Comparison of ENCODE assay signal across 20 cellular contexts in the genomic region with DNA sequence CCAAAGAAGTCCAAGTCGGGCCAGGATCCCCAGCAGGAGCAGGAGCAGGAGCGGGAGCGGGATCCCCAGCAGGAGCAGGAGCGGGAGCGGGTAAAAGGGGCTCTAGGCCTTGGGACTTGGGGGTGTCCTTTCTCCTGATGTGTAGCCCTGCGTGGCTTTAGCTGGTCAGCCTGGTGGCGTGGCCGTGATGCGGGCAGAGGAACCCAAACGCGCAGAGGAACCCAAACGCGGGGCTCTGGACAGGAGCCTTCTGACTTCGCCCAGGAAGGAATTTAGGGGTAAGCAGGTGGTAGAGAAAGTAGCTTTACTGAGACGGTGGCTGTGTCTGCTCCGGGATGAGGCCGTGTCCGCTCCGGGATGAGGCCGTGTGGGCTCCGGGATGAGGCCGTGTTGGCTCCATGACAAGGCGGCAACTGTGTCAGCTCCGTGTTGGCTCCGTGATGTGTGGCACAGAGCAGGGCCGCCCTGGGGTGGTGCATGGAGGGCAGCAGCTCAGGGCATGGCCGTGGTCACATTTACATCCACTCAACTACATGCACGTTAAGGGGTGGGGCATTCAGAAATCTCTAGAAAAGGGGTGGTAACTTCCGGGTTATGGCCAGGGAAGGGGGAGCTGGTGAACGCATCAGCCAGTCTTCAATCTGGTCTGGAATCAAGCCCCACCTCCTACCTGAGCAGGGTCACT. TPM values are rescaled to one million over a fixed set of nuclear protein-coding genes. Genes with fewer than 3 reads are reported as not detected.
"Had no signal": no experiment of that assay in that cellular context is flagged by ENCODE, and none has a peak within 500 bp of the region (broad histone marks: within the 10 kb centered on the region; RNA-seq: fewer than 3 reads in every experiment).

No MANE protein-coding gene starts in this region.

- H3K9me3 Mint-ChIP-seq: activated CD4-positive, alpha-beta memory T cell treated with anti-CD3 and anti-CD28 coated beads, Interleukin-2, amount 10 ng/mL, durations not matched to agents 7 days and 5 days; activated naive CD8-positive, alpha-beta T cell treated with anti-CD3 and anti-CD28 coated beads for 36 hours; neural crest cell had no signal

- H3K36me3 Mint-ChIP-seq: activated CD8-positive, alpha-beta memory T cell treated with anti-CD3 and anti-CD28 coated beads, Interleukin-2, amount 10 ng/mL, durations not matched to agents 7 days and 5 days; activated naive CD8-positive, alpha-beta T cell treated with anti-CD3 and anti-CD28 coated beads for 36 hours had no signal

- H3K4me1 Mint-ChIP-seq: activated CD4-positive, alpha-beta memory T cell treated with anti-CD3 and anti-CD28 coated beads, Interleukin-2, amount 10 ng/mL, durations not matched to agents 7 days and 5 days; activated CD8-positive, alpha-beta memory T cell treated with anti-CD3 and anti-CD28 coated beads, Interleukin-2, amount 10 ng/mL, durations not matched to agents 7 days and 5 days; activated naive CD8-positive, alpha-beta T cell treated with anti-CD3 and anti-CD28 coated beads for 36 hours had no signal

- H3K27me3 Mint-ChIP-seq: activated CD4-positive, alpha-beta memory T cell treated with anti-CD3 and anti-CD28 coated beads, Interleukin-2, amount 10 ng/mL, durations not matched to agents 7 days and 5 days; activated CD8-positive, alpha-beta memory T cell treated with anti-CD3 and anti-CD28 coated beads, Interleukin-2, amount 10 ng/mL, durations not matched to agents 7 days and 5 days; activated naive CD8-positive, alpha-beta T cell treated with anti-CD3 and anti-CD28 coated beads for 36 hours; progenitor cell of endocrine pancreas had no signal

- H3K27ac Mint-ChIP-seq: activated CD4-positive, alpha-beta memory T cell treated with anti-CD3 and anti-CD28 coated beads, Interleukin-2, amount 10 ng/mL, durations not matched to agents 7 days and 5 days; activated CD8-positive, alpha-beta memory T cell treated with anti-CD3 and anti-CD28 coated beads, Interleukin-2, amount 10 ng/mL, durations not matched to agents 7 days and 5 days; activated naive CD8-positive, alpha-beta T cell treated with anti-CD3 and anti-CD28 coated beads for 36 hours; progenitor cell of endocrine pancreas had no signal

- H3K4me3 ChIP-seq: esophagus muscularis mucosa, gastroesophageal sphincter, heart left ventricle, left lung, tibial artery had no signal

- H3K9me3 ChIP-seq: esophagus muscularis mucosa, gastroesophageal sphincter, heart left ventricle, left lung, tibial artery had no signal

- H3K27ac ChIP-seq: esophagus muscularis mucosa, gastroesophageal sphincter, heart left ventricle, left lung, tibial artery had no signal

- H3K4me3 Mint-ChIP-seq: activated CD4-positive, alpha-beta memory T cell treated with anti-CD3 and anti-CD28 coated beads, Interleukin-2, amount 10 ng/mL, durations not matched to agents 7 days and 5 days; activated CD8-positive, alpha-beta memory T cell treated with anti-CD3 and anti-CD28 coated beads, Interleukin-2, amount 10 ng/mL, durations not matched to agents 7 days and 5 days; activated naive CD8-positive, alpha-beta T cell treated with anti-CD3 and anti-CD28 coated beads for 36 hours; neural crest cell had no signal

- DNase-seq: activated CD4-positive, alpha-beta memory T cell treated with anti-CD3 and anti-CD28 coated beads, Interleukin-2, amount 10 ng/mL, durations not matched to agents 7 days and 5 days; activated CD4-positive, alpha-beta T cell treated with anti-CD3 and anti-CD28 coated beads for 48 hours; activated CD4-positive, CD25-positive, alpha-beta regulatory T cell; activated CD8-positive, alpha-beta memory T cell treated with anti-CD3 and anti-CD28 coated beads, Interleukin-2, amount 10 ng/mL, durations not matched to agents 7 days and 5 days; activated naive CD8-positive, alpha-beta T cell treated with anti-CD3 and anti-CD28 coated beads for 36 hours; amniotic stem cell; effector CD4-positive, alpha-beta T cell; mammary epithelial cell; stimulated activated CD4-positive, alpha-beta T cell treated with anti-CD3 and anti-CD28 coated beads, Interleukin-2, amount 100 ng/mL, for 24 hours; stimulated activated naive CD8-positive, alpha-beta T cell treated with anti-CD3 and anti-CD28 coated beads, Interleukin-15, Interleukin-2, amounts not matched to agents 100 U/mL and 50 U/mL, for 24 hours; substantia nigra had no signal

- H3K27me3 ChIP-seq: esophagus muscularis mucosa, gastroesophageal sphincter, heart left ventricle, left lung, tibial artery had no signal

RNA-seq across cellular contexts. Expression of a gene that starts 35.9 kb away (rescaled TPM):
- total RNA-seq: endothelial cell of umbilical vein, mammary epithelial cell, omental fat pad had no signal
